10 cellular contexts compared by ENCODE assay signal in genomic region chr5:94577466-94578245, GRCh38. TPM values are rescaled to one million over a fixed set of nuclear protein-coding genes. Genes with fewer than 3 reads are reported as not detected.
DNase-seq lines count a peak whose midpoint lies in the region; ATAC-seq and TF ChIP-seq lines count a peak whose summit lies in the region.
"Had no signal": no experiment of that assay in that cellular context is flagged by ENCODE, and none has a peak within 500 bp of the region (broad histone marks: within the 10 kb centered on the region; RNA-seq: fewer than 3 reads in every experiment).

No MANE protein-coding gene starts in this region.

- ATAC-seq in activated CD8-positive, alpha-beta memory T cell treated with anti-CD3 and anti-CD28 coated beads, Interleukin-2, amount 10 ng/mL, durations not matched to agents 7 days and 5 days: peak; percentile 68
- ATAC-seq in HG02678 (IDR thresholded peaks at IDR 0.05; ENCODE audit: unreplicated experiment): peak; percentile 84
- peak; percentile 86 for ATAC-seq in stimulated activated naive CD8-positive, alpha-beta T cell treated with anti-CD3 and anti-CD28 coated beads, Interleukin-15, amount 100 ng/mL, for 72 hours

- H3K27ac Mint-ChIP-seq in activated CD8-positive, alpha-beta memory T cell treated with anti-CD3 and anti-CD28 coated beads, Interleukin-2, amount 10 ng/mL, durations not matched to agents 7 days and 5 days: peak overlapping the region; percentile 88
- peak overlapping the region in 1 of 2 donors; percentile 41 for H3K27ac Mint-ChIP-seq in stimulated activated naive CD8-positive, alpha-beta T cell treated with anti-CD3 and anti-CD28 coated beads, Interleukin-15, amount 100 ng/mL, for 72 hours
- H3K27ac Mint-ChIP-seq: stimulated activated naive CD8-positive, alpha-beta T cell treated with anti-CD3 and anti-CD28 coated beads, Interleukin-15, Interleukin-2, amounts not matched to agents 100 ng/mL and 50 ng/mL, for 24 hours had no signal

- no peak for DNase-seq in activated CD8-positive, alpha-beta memory T cell treated with anti-CD3 and anti-CD28 coated beads, Interleukin-2, amount 10 ng/mL, durations not matched to agents 7 days and 5 days
- DNase-seq in activated CD8-positive, alpha-beta memory T cell treated with anti-CD3 and anti-CD28 coated beads, Interleukin-2, amount 50 U/mL, for 4 hours: no peak
- DNase-seq in KBM-7: peak; percentile 12
- no peak for DNase-seq in stimulated activated naive CD8-positive, alpha-beta T cell treated with anti-CD3 and anti-CD28 coated beads, Interleukin-15, amount 100 ng/mL, for 72 hours
- no peak for DNase-seq in SHP77 (lab: John Stamatoyannopoulos, UW)
- no peak for DNase-seq in HEK293T (ENCODE audit: extremely low spot score)
- no peak for DNase-seq in activated T-cell treated with anti-CD3 and anti-CD28 coated beads, Interleukin-2, amount 50 U/mL, for 1 hour
- DNase-seq: NCI-H2171 had no signal

- CTCF ChIA-PET in activated CD8-positive, alpha-beta memory T cell treated with anti-CD3 and anti-CD28 coated beads, Interleukin-2, amount 10 ng/mL, durations not matched to agents 7 days and 5 days (lab: Charles Lee): interaction anchor here (0.7 kb wide), 1 partner anchor 53 kb away, joined by 3 read pairs; no protein-coding TSS in a partner anchor
- CTCF ChIA-PET in HEK293T (lab: Yijun Ruan, JAX): no interaction called here

- peaks cover 65% of the 10 kb centered on the region for H3K4me1 Mint-ChIP-seq in activated CD8-positive, alpha-beta memory T cell treated with anti-CD3 and anti-CD28 coated beads, Interleukin-2, amount 10 ng/mL, durations not matched to agents 7 days and 5 days
- peaks cover 23% of the 10 kb centered on the region for H3K4me1 Mint-ChIP-seq in stimulated activated naive CD8-positive, alpha-beta T cell treated with anti-CD3 and anti-CD28 coated beads, Interleukin-15, amount 100 ng/mL, for 72 hours

- peaks cover 35% of the 10 kb centered on the region for H3K36me3 Mint-ChIP-seq in activated CD8-positive, alpha-beta memory T cell treated with anti-CD3 and anti-CD28 coated beads, Interleukin-2, amount 10 ng/mL, durations not matched to agents 7 days and 5 days

- H3K27me3 Mint-ChIP-seq in activated CD8-positive, alpha-beta memory T cell treated with anti-CD3 and anti-CD28 coated beads, Interleukin-2, amount 10 ng/mL, durations not matched to agents 7 days and 5 days: no peaks in the 10 kb centered on the region
- no peaks in the 10 kb centered on the region for H3K27me3 Mint-ChIP-seq in stimulated activated naive CD8-positive, alpha-beta T cell treated with anti-CD3 and anti-CD28 coated beads, Interleukin-15, amount 100 ng/mL, for 72 hours
- H3K27me3 Mint-ChIP-seq: stimulated activated naive CD8-positive, alpha-beta T cell treated with anti-CD3 and anti-CD28 coated beads, Interleukin-15, Interleukin-2, amounts not matched to agents 100 ng/mL and 50 ng/mL, for 24 hours had no signal

- POLR2A ChIA-PET in HEK293T (lab: Yijun Ruan, JAX): no interaction called here

- H3K4me3 Mint-ChIP-seq in activated CD8-positive, alpha-beta memory T cell treated with anti-CD3 and anti-CD28 coated beads, Interleukin-2, amount 10 ng/mL, durations not matched to agents 7 days and 5 days: peak overlapping the region; percentile 51
- H3K4me3 Mint-ChIP-seq in stimulated activated naive CD8-positive, alpha-beta T cell treated with anti-CD3 and anti-CD28 coated beads, Interleukin-15, amount 100 ng/mL, for 72 hours: peak overlapping the region; percentile 24 to 43
- H3K4me3 Mint-ChIP-seq: stimulated activated naive CD8-positive, alpha-beta T cell treated with anti-CD3 and anti-CD28 coated beads, Interleukin-15, Interleukin-2, amounts not matched to agents 100 ng/mL and 50 ng/mL, for 24 hours had no signal

- in situ Hi-C loops in KBM-7 (cut with MboI; ENCODE audit: low pct_unique_long_range_greater_than_20kb, low sequenced_read_pairs): no loop called here

- H3K9me3 Mint-ChIP-seq in activated CD8-positive, alpha-beta memory T cell treated with anti-CD3 and anti-CD28 coated beads, Interleukin-2, amount 10 ng/mL, durations not matched to agents 7 days and 5 days (ENCODE audit: low read depth): peaks cover 3% of the 10 kb centered on the region
- no peaks in the 10 kb centered on the region for H3K9me3 Mint-ChIP-seq in stimulated activated naive CD8-positive, alpha-beta T cell treated with anti-CD3 and anti-CD28 coated beads, Interleukin-15, amount 100 ng/mL, for 72 hours
- H3K9me3 Mint-ChIP-seq: stimulated activated naive CD8-positive, alpha-beta T cell treated with anti-CD3 and anti-CD28 coated beads, Interleukin-15, Interleukin-2, amounts not matched to agents 100 ng/mL and 50 ng/mL, for 24 hours had no signal

TF ChIP-seq in HEK293T, 16 proteins besides CTCF, POLR2A, EP300 and RAD21:
- no peak for TF ChIP-seq BHLHE40 (IDR thresholded peaks at IDR 0.05; ENCODE audit: borderline replicate concordance)
- no peak for TF ChIP-seq LEF1 (IDR thresholded peaks at IDR 0.05; ENCODE audit: borderline replicate concordance)
- TF ChIP-seq ELF4 (IDR thresholded peaks at IDR 0.05): no peak
- TF ChIP-seq FOXM1 (IDR thresholded peaks at IDR 0.05; ENCODE audit: borderline replicate concordance): no peak
- TF ChIP-seq ZNF384 (IDR thresholded peaks at IDR 0.05): no peak
- TF ChIP-seq HDGF (IDR thresholded peaks at IDR 0.05; ENCODE audit: borderline replicate concordance): no peak
- TF ChIP-seq PKNOX1 (IDR thresholded peaks at IDR 0.05): no peak
- TF ChIP-seq SUZ12 (IDR thresholded peaks at IDR 0.05): no peak
- no peak for TF ChIP-seq CTBP1 (IDR thresholded peaks at IDR 0.05; ENCODE audit: borderline replicate concordance)
- no peak for TF ChIP-seq TARDBP (IDR thresholded peaks at IDR 0.05)
- TF ChIP-seq FOXA1 (IDR thresholded peaks at IDR 0.05): no peak

RNA-seq across cellular contexts. Expression of gene KIAA0825, which starts 40.7 kb away (rescaled TPM):
- total RNA-seq in activated CD8-positive, alpha-beta memory T cell treated with anti-CD3 and anti-CD28 coated beads, Interleukin-2, amount 10 ng/mL, durations not matched to agents 7 days and 5 days: 1 to 10 TPM; 2.7 to 3.3 TPM

RNA-seq across cellular contexts. Expression of gene SLF1, which starts 40.8 kb away (rescaled TPM):
- total RNA-seq in activated CD8-positive, alpha-beta memory T cell treated with anti-CD3 and anti-CD28 coated beads, Interleukin-2, amount 10 ng/mL, durations not matched to agents 7 days and 5 days: 10 to 100 TPM; 27.5 to 33.1 TPM
